8 cellular contexts compared by ENCODE assay signal in genomic region chr11:64036081-64037026, GRCh38. TPM values are rescaled to one million over a fixed set of nuclear protein-coding genes. Genes with fewer than 3 reads are reported as not detected.
DNase-seq lines count a peak whose midpoint lies in the region; ATAC-seq, FAIRE-seq and TF ChIP-seq lines count a peak whose summit lies in the region.

No MANE protein-coding gene starts in this region.

- H3K36me3 Mint-ChIP-seq in nephron progenitor cell (ENCODE audit: low read depth) = no peaks in the 10 kb centered on the region

- TF ChIP-seq CTCF in DND-41 (IDR thresholded peaks at IDR 0.05; ENCODE audit: borderline replicate concordance, extremely low read depth, low read length, poor library complexity, severe bottlenecking) (no peak), esophagus muscularis mucosa (IDR thresholded peaks at IDR 0.05) (no peak), nephron progenitor cell (IDR thresholded peaks at IDR 0.05) (no peak)

- TF ChIP-seq POLR2A in esophagus muscularis mucosa (IDR thresholded peaks at IDR 0.05; ENCODE audit: low read depth) = no peak
- TF ChIP-seq POLR2A in GM12892 (IDR thresholded peaks at IDR 0.05; ENCODE audit: low read depth, low read length) = no peak

- H3K4me1 ChIP-seq in DND-41 (ENCODE audit: insufficient read depth, low read length) (peaks cover 10% of the 10 kb centered on the region), esophagus muscularis mucosa (peaks cover 18 to 33% (median 26%) of the 10 kb centered on the region in 4 donors)

- H3K36me3 ChIP-seq in DND-41 (ENCODE audit: insufficient read depth, low read length) = no peaks in the 10 kb centered on the region
- H3K36me3 ChIP-seq in esophagus muscularis mucosa = no peaks in the 10 kb centered on the region

- H3K9me3 Mint-ChIP-seq in nephron progenitor cell = no peaks in the 10 kb centered on the region

- H3K9me3 ChIP-seq in DND-41 (ENCODE audit: insufficient read depth, low read length, severe bottlenecking) = no peaks in the 10 kb centered on the region
- H3K9me3 ChIP-seq in esophagus muscularis mucosa = no peaks in the 10 kb centered on the region

- peak overlapping the region; percentile 32; the same call in 1 of the 2 replicates for H3K9ac ChIP-seq in DND-41 (ENCODE audit: low read depth, low read length)

- intact Hi-C loops in esophagus muscularis mucosa (cut with DNase I) = no loop called here

- ATAC-seq in DND-41 (ENCODE audit: insufficient read depth, low read depth) = peak; percentile 73

- FAIRE-seq in GM12892 (lab: Jason Lieb, UNC) = no peak

- peaks cover 55% of the 10 kb centered on the region for H4K20me1 ChIP-seq in DND-41 (ENCODE audit: insufficient read depth, low read length)

- peaks cover 28% of the 10 kb centered on the region for H3K4me1 Mint-ChIP-seq in nephron progenitor cell

- H3K4me3 ChIP-seq in DND-41 (ENCODE audit: low read depth in 1 of 2, low read length in 2 of 2) (peak overlapping the region in 1 of 2 experiments; percentile 36; a peak in 2 of 4 replicates), esophagus muscularis mucosa (peak overlapping the region; percentile 53 to 63 (median 60))

- H2AFZ ChIP-seq in DND-41 (ENCODE audit: low read depth, low read length) = no peak overlapping the region

- H3K27me3 ChIP-seq in DND-41 (ENCODE audit: insufficient read depth, low read length, poor library complexity) (peaks cover 18% of the 10 kb centered on the region), esophagus muscularis mucosa (peaks cover 3 to 53% (median 7%) of the 10 kb centered on the region in 4 donors)

- WGBS in esophagus muscularis mucosa = 2% methylated on average over 61 of the region's 85 CpGs

- H3K27me3 Mint-ChIP-seq in nephron progenitor cell (ENCODE audit: low read depth, poor library complexity) = peaks cover 84% of the 10 kb centered on the region

- TF ChIP-seq EP300 in esophagus muscularis mucosa (IDR thresholded peaks at IDR 0.05) = no peak

- H3K27ac Mint-ChIP-seq in nephron progenitor cell = no peak overlapping the region

- no peak overlapping the region for H3K4me3 Mint-ChIP-seq in nephron progenitor cell

- H3K27ac ChIP-seq in DND-41 (ENCODE audit: low read length) (no peak overlapping the region), esophagus muscularis mucosa (replicated peaks in 1 of 4) (peak overlapping the region; percentile 45 to 64 (median 53))

- peak overlapping the region; percentile 53 for H3K4me2 ChIP-seq in DND-41 (ENCODE audit: insufficient read depth, low read length)

- no peaks in the 10 kb centered on the region for H3K79me2 ChIP-seq in DND-41 (ENCODE audit: insufficient read depth, low read length)

- DNase-seq in DND-41 = peak; percentile 43
- peak; percentile 71 for DNase-seq in NCI-H2227 (lab: John Stamatoyannopoulos, UW; ENCODE audit: unreplicated experiment)
- DNase-seq in esophagus muscularis mucosa (ENCODE audit: extremely low spot score) = no peak
- peak; percentile 50 for DNase-seq in nephron progenitor cell
- no peak for DNase-seq in SKM-1 (lab: John Stamatoyannopoulos, UW; ENCODE audit: unreplicated experiment)
- no peak for DNase-seq in GM12892 (ENCODE audit: insufficient read length)
- DNase-seq in NCI-H2029 treated with DMSO at 0.1 percent for 48 hours (lab: John Stamatoyannopoulos, UW) = no peak
- DNase-seq in NCI-H526 treated with DMSO at 0.1 percent for 48 hours (lab: John Stamatoyannopoulos, UW) = no peak

RNA-seq across cellular contexts. Expression of gene FLRT1, which starts 0.6 kb away (rescaled TPM):
- total RNA-seq in esophagus muscularis mucosa = 1 to 10 TPM; 2.1 to 5.0 (median 3.1) TPM
- polyA plus RNA-seq in GM12892 (2012; ENCODE audit: missing spikeins) = 0.06 TPM

RNA-seq across cellular contexts. Expression of gene OTUB1, which starts 50.1 kb away (rescaled TPM):
- 10 to 100 TPM; 57.7 to 70.5 (median 65.4) TPM for total RNA-seq in esophagus muscularis mucosa
- 84.1 TPM for polyA plus RNA-seq in GM12892 (2012; ENCODE audit: missing spikeins)

Comparison
In these comparisons a context has a peak if more than half of its experiments do, and no peak if none do; other contexts are left out.
1. DNase-seq: peak in DND-41 (single experiment), NCI-H2227 (single experiment) and nephron progenitor cell (single experiment); none in esophagus muscularis mucosa (single experiment), SKM-1 (single experiment), GM12892 (single experiment), NCI-H2029 treated with DMSO at 0.1 percent for 48 hours (single experiment) and NCI-H526 treated with DMSO at 0.1 percent for 48 hours (single experiment).